8 cellular contexts compared by ENCODE assay signal in the genomic region with DNA sequence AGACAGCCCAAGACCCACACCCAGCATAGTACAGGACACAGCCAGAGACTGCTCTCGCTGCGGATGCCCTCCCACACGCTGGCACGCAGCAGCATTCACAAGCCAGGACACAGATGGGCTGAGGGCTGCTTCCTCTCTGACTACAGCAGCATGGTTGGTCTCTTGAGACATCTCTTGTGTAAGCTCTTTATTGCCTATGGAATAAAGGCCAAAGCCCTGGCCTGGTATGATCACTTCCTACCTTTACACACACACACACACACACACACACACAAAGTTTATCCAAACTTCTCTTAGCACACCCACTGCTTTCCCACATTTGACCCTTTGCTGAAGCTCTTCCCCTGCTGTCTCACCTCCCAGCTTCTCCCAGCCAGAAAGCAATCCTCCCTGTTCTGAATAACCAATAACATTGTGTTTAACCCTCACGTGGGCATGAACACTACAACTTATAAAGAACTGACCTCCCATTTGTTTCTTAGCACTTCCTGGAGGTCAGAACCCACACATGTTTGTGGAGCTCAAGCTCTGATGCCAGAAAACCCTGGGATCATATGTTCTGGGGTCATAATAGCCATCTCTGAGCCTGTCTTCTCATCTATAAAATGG. TPM values are rescaled to one million over a fixed set of nuclear protein-coding genes. Genes with fewer than 3 reads are reported as not detected.
DNase-seq lines count a peak whose midpoint lies in the region; ATAC-seq, FAIRE-seq and TF ChIP-seq lines count a peak whose summit lies in the region.

No MANE protein-coding gene starts in this region.

- peaks cover 15% of the 10 kb centered on the region for H3F3A ChIP-seq in neural progenitor cell (ENCODE audit: low read depth)

- peak; percentile 86 for DNase-seq in Ammon's horn (ENCODE audit: low spot score)
- DNase-seq in H4 (ENCODE audit: low spot score) = peak; percentile 46
- peak; percentile 25 for DNase-seq in SW480 (ENCODE audit: low spot score)
- peak in 1 of 2 experiments; percentile 20 for DNase-seq in erythroblast (lab: John Stamatoyannopoulos, UW)
- DNase-seq in neural progenitor cell (ENCODE audit: low spot score) = peak; percentile 23
- no peak for DNase-seq in D721Med (ENCODE audit: insufficient read length, low spot score)

- H3K27ac ChIP-seq in neural progenitor cell = no peak overlapping the region

- H3K4me2 ChIP-seq in neural progenitor cell = no peak overlapping the region

- ATAC-seq in GM19023 (IDR thresholded peaks at IDR 0.05; ENCODE audit: unreplicated experiment) = no peak
- ATAC-seq in GM19463 (IDR thresholded peaks at IDR 0.05; ENCODE audit: unreplicated experiment) = no peak

- H3K4me1 ChIP-seq in neural progenitor cell = peaks cover 6% of the 10 kb centered on the region

- peak overlapping the region; percentile 100 for H3K4me3 Mint-ChIP-seq in neural progenitor cell

- peaks cover 2% of the 10 kb centered on the region for H3K27me3 Mint-ChIP-seq in neural progenitor cell (ENCODE audit: insufficient read depth, low read depth)

- H3K9me3 Mint-ChIP-seq in neural progenitor cell = no peaks in the 10 kb centered on the region

- H3K79me2 ChIP-seq in neural progenitor cell (ENCODE audit: low read depth) = peaks cover 29% of the 10 kb centered on the region

- H3K4me3 ChIP-seq in neural progenitor cell = no peak overlapping the region

- no peak for TF ChIP-seq CTCF in neural progenitor cell (IDR thresholded peaks at IDR 0.05)
- no peak for TF ChIP-seq CTCF in D721Med (IDR thresholded peaks at IDR 0.05; ENCODE audit: insufficient read depth, missing control alignments)

- H2AFZ ChIP-seq in neural progenitor cell (replicated peaks) = no peak overlapping the region

- no peak overlapping the region for H3K9ac ChIP-seq in neural progenitor cell

- peaks cover 1% of the 10 kb centered on the region for H3K36me3 Mint-ChIP-seq in neural progenitor cell

- no peaks in the 10 kb centered on the region for H3K36me3 ChIP-seq in neural progenitor cell

- peaks cover 18% of the 10 kb centered on the region for H3K4me1 Mint-ChIP-seq in neural progenitor cell

- peaks cover 4% of the 10 kb centered on the region for H3K27me3 ChIP-seq in neural progenitor cell

- H3K9me3 ChIP-seq in neural progenitor cell (ENCODE audit: low read depth) = no peaks in the 10 kb centered on the region

- H3K27ac Mint-ChIP-seq in neural progenitor cell = no peak overlapping the region

- no peak for FAIRE-seq in D721Med (lab: Jason Lieb, UNC)

- peaks cover 29% of the 10 kb centered on the region for H4K20me1 ChIP-seq in neural progenitor cell (ENCODE audit: low read depth)

- TF ChIP-seq POLR2A in erythroblast (IDR thresholded peaks at IDR 0.05; ENCODE audit: low read length) = peak; percentile 56

RNA-seq across cellular contexts. Expression of a gene that starts 1.2 kb away (rescaled TPM):
- total RNA-seq in H4 (2014; rRNA removed; shearing (Covaris generic)) = 24.9 and 25.2 TPM in 2 replicates
- 38.0 and 39.1 TPM in 2 replicates for total RNA-seq in neural progenitor cell (ENCODE audit: low replicate concordance)

RNA-seq across cellular contexts. Expression of a gene that starts 47.5 kb away (rescaled TPM):
- not detected in 2 replicates for total RNA-seq in H4 (2014; rRNA removed; shearing (Covaris generic))
- 1.1 and 2.0 TPM in 2 replicates for total RNA-seq in neural progenitor cell (ENCODE audit: low replicate concordance)
